Comparison of ENCODE assay signal across 8 cellular contexts in the genomic region with DNA sequence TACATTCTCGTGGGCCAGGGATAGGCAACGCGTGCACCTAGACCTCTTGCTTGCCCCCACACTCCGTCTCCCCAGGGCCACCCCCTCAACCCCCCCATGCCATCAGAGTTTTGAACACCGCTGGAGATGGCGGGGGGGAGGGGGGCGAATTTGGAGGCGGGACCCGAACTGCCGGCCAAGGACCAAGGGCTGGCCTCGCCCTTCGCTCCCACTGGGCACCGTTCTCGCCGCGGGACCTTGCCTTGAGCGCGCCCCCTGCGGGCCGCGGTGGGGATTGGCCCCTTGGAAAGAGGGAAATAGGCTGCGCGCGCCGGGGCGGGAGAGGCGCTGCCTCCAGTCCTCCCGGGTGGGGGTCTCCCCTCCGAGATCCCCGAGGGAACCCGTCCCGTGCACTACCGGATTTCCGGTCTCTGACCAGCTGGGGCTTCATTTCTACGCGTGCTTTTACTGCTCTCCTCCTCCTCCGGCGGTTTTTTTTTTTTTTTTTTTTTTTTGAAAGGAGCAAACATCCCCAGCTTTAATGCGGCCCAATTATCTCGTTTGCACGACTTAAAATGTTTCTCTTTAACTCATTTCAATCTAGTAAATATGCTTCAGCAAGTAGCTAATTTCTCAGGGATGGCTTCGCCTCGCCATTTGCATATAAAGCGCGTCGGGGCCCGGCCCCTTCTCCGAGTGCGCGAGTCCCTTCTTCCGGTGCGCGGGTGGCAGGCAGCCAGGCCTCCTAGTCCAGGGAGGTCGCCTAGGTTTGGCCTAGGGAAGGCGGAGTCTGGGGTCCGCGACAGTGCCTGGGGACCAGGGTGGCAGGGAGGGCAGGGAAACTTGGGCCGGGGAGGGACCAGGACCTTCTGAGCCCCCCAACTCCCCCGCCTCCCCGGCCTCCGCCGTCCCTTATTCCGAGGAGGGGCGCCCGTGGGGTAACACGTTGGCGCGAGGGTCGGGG. TPM values are rescaled to one million over a fixed set of nuclear protein-coding genes. Genes with fewer than 3 reads are reported as not detected.
DNase-seq lines count a peak whose midpoint lies in the region; ATAC-seq, FAIRE-seq and TF ChIP-seq lines count a peak whose summit lies in the region.

No MANE protein-coding gene starts in this region.

- no TSS peak for BruUV-seq in GM12878 (replicated peaks; lab: Mats Ljungman, UMichigan)

- CTCF ChIA-PET in GM12878 (lab: Yijun Ruan, JAX) = interaction anchor here (0.6 to 6.0 kb wide), 5 partner anchors 389 to 1298 kb away, joined by 3 to 84 read pairs (median 3); no protein-coding TSS in a partner anchor

- H3K9me3 ChIP-seq in GM12878 (replicated peaks; ENCODE audit: control insufficient read depth, insufficient read depth, low read length) (no peaks in the 10 kb centered on the region), iPS-18a (ENCODE audit: control insufficient read depth, low read depth, low read length) (no peaks in the 10 kb centered on the region), skeletal muscle tissue (ENCODE audit: control insufficient read depth in 3 of 3, low read length in 3 of 3) (no peaks in the 10 kb centered on the region)

- RAD21 ChIA-PET in GM12878 (lab: Charles Lee; ENCODE audit: unreplicated experiment) = no interaction called here

- H4K20me1 ChIP-seq in GM12878 (ENCODE audit: control insufficient read depth, insufficient read depth) = no peaks in the 10 kb centered on the region

- TF ChIP-seq CTCF in GM12872 (IDR thresholded peaks at IDR 0.05; ENCODE audit: insufficient read depth, low read depth, low read length) (peak; percentile 65), GM12878 (IDR thresholded peaks at IDR 0.05 in 2 of 3, conservative IDR thresholded peaks at IDR 0.05 in 1 of 3; ENCODE audit: control insufficient read depth in 2 of 3, extremely low read depth in 1 of 3, insufficient read depth in 1 of 3, low read depth in 3 of 3, low read length in 3 of 3) (peak; percentile 13 to 45 (median 35); a peak in 4 of 6 replicates)

- TF ChIP-seq RAD21 in GM12878 (IDR thresholded peaks at IDR 0.05; ENCODE audit: insufficient read depth, low read depth, low read length) = no peak

- no peak for TF ChIP-seq POLR2A in GM12878 (IDR thresholded peaks at IDR 0.05; ENCODE audit: low read depth, low read length)

- peak overlapping the region; percentile 52 for H2AFZ ChIP-seq in ACC112 (ENCODE audit: low read length, unreplicated experiment)
- H2AFZ ChIP-seq in GM12878 (ENCODE audit: control insufficient read depth, low read depth, low read length) = no peak overlapping the region

- no peak for ATAC-seq in GM12878
- no peak for ATAC-seq in GM18868 (IDR thresholded peaks at IDR 0.05; ENCODE audit: unreplicated experiment)
- ATAC-seq in HG03571 (IDR thresholded peaks at IDR 0.05; ENCODE audit: unreplicated experiment) = no peak

- intact Hi-C loops in GM12878 (cut with micrococcal nuclease; ENCODE audit: unreplicated experiment) = no loop called here

- H3K27ac ChIP-seq in ACC112 (ENCODE audit: low read depth, low read length) (no peak overlapping the region), GM12878 (ENCODE audit: control insufficient read depth, insufficient read depth) (no peak overlapping the region), iPS-18a (ENCODE audit: low read length) (no peak overlapping the region), skeletal muscle tissue (ENCODE audit: low read depth, low read length) (no peak overlapping the region)

- peak; percentile 56 to 89 for DNase-seq in NCI-H526 (lab: John Stamatoyannopoulos, UW)
- DNase-seq in GM12878 (ENCODE audit: low read depth, low spot score) = no peak

- in situ Hi-C loops in GM12878 (cut with MboI) = no loop called here

- no peaks in the 10 kb centered on the region for H3K79me2 ChIP-seq in ACC112 (ENCODE audit: control insufficient read depth, insufficient read depth, low read length, unreplicated experiment)
- H3K79me2 ChIP-seq in GM12878 (ENCODE audit: control insufficient read depth, insufficient read depth, low read length) = no peaks in the 10 kb centered on the region

- SMC1A ChIA-PET in GM12878 (lab: Charles Lee; ENCODE audit: uncharacterized antibody, unreplicated experiment) = no interaction called here

- H3K27me3 ChIP-seq in ACC112 (ENCODE audit: insufficient read depth, low read length) (peaks cover 77% of the 10 kb centered on the region), GM12878 (replicated peaks in 1 of 2; ENCODE audit: control insufficient read depth in 2 of 2, insufficient read depth in 2 of 2, low read length in 1 of 2) (peaks cover 0 to 4% of the 10 kb centered on the region in 2 experiments; a peak in 3 of 4 replicates), iPS-18a (ENCODE audit: control insufficient read depth, insufficient read depth, low read length) (peaks cover 74% of the 10 kb centered on the region), skeletal muscle tissue (ENCODE audit: control insufficient read depth in 3 of 3, insufficient read depth in 3 of 3, low read length in 3 of 3) (peaks cover 70 to 77% (median 74%) of the 10 kb centered on the region in 3 donors)

- no peak for TF ChIP-seq EP300 in GM12878 (IDR thresholded peaks at IDR 0.05; ENCODE audit: borderline replicate concordance in 1 of 2, control insufficient read depth in 1 of 2, low read depth in 2 of 2, low read length in 2 of 2)

- no peak overlapping the region for H3K4me2 ChIP-seq in GM12878 (ENCODE audit: control insufficient read depth, insufficient read depth)

- H3K36me3 ChIP-seq in ACC112 (ENCODE audit: insufficient read depth, low read length) (no peaks in the 10 kb centered on the region), GM12878 (ENCODE audit: control insufficient read depth in 2 of 2, insufficient read depth in 2 of 2, low read length in 1 of 2) (no peaks in the 10 kb centered on the region), iPS-18a (ENCODE audit: control insufficient read depth, low read depth, low read length) (no peaks in the 10 kb centered on the region), skeletal muscle tissue (ENCODE audit: control insufficient read depth in 3 of 3, insufficient read depth in 3 of 3, low read length in 3 of 3) (no peaks in the 10 kb centered on the region)

- WGBS in GM12878 (ENCODE audit: insufficient coverage, insufficient replicate concordance, low lambda C conversion rate, missing lambda C conversion rate) = 30% methylated on average over 60 of the region's 69 CpGs

- H3K4me1 ChIP-seq in ACC112 (ENCODE audit: control insufficient read depth, insufficient read depth, low read length, unreplicated experiment) = peaks cover 11% of the 10 kb centered on the region
- H3K4me1 ChIP-seq in GM12878 (ENCODE audit: control insufficient read depth, insufficient read depth, low read length) = no peaks in the 10 kb centered on the region
- peaks cover 41% of the 10 kb centered on the region for H3K4me1 ChIP-seq in iPS-18a (ENCODE audit: control insufficient read depth, low read depth, low read length)
- peaks cover 6 to 18% (median 12%) of the 10 kb centered on the region in 3 donors for H3K4me1 ChIP-seq in skeletal muscle tissue (ENCODE audit: control insufficient read depth in 3 of 3, insufficient read depth in 3 of 3, low read length in 3 of 3)

- no peak for FAIRE-seq in GM12878 (lab: Jason Lieb, UNC)

- H3K9ac ChIP-seq in GM12878 (ENCODE audit: control insufficient read depth, insufficient read depth, low read length) (no peak overlapping the region), iPS-18a (ENCODE audit: low read length) (peak overlapping the region; percentile 28), skeletal muscle tissue (ENCODE audit: low read depth in 1 of 3, low read length in 3 of 3) (no peak overlapping the region)

- POLR2A ChIA-PET in GM12878 (lab: Charles Lee) = no interaction called here

- H3K4me3 ChIP-seq in ACC112 (ENCODE audit: low read depth, low read length) (peak overlapping the region; percentile 66), GM12878 (no peak overlapping the region), iPS-18a (ENCODE audit: low read length) (peak overlapping the region; percentile 68), skeletal muscle tissue (ENCODE audit: low read length in 3 of 3) (peak overlapping the region; percentile 15 to 60 (median 41))

TF ChIP-seq in GM12878, 131 proteins besides CTCF, POLR2A, EP300 and RAD21 (continues in another document):
- no peak for TF ChIP-seq SUPT20H (IDR thresholded peaks at IDR 0.05; ENCODE audit: borderline replicate concordance, control insufficient read depth, low read depth, low read length)
- TF ChIP-seq, protein P1, sequence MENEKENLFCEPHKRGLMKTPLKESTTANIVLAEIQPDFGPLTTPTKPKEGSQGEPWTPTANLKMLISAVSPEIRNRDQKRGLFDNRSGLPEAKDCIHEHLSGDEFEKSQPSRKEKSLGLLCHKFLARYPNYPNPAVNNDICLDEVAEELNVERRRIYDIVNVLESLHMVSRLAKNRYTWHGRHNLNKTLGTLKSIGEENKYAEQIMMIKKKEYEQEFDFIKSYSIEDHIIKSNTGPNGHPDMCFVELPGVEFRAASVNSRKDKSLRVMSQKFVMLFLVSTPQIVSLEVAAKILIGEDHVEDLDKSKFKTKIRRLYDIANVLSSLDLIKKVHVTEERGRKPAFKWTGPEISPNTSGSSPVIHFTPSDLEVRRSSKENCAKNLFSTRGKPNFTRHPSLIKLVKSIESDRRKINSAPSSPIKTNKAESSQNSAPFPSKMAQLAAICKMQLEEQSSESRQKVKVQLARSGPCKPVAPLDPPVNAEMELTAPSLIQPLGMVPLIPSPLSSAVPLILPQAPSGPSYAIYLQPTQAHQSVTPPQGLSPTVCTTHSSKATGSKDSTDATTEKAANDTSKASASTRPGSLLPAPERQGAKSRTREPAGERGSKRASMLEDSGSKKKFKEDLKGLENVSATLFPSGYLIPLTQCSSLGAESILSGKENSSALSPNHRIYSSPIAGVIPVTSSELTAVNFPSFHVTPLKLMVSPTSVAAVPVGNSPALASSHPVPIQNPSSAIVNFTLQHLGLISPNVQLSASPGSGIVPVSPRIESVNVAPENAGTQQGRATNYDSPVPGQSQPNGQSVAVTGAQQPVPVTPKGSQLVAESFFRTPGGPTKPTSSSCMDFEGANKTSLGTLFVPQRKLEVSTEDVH (IDR thresholded peaks at IDR 0.05; ENCODE audit: low read depth, partially characterized antibody) = no peak

RNA-seq across cellular contexts. Expression of a gene that starts 10.1 kb away (rescaled TPM):
- total RNA-seq in GM12878 (2013; cell fraction: nucleolus; rRNA removed) = not detected in 2 replicates
- not detected in 2 replicates for total RNA-seq in GM12878 (2014; rRNA removed)
- total RNA-seq in GM12878 (2014; rRNA removed; fragmentation: Illumina TruSeq; extraction: Trizol) = not detected in 2 replicates
- total RNA-seq in GM12878 (2021) = not detected in 2 replicates
- polyA plus RNA-seq in GM12878 (2011; ENCODE audit: low read depth) = not detected
- polyA plus RNA-seq in GM12878 (2011; rRNA removed) = not detected in 2 replicates
- not detected in 2 replicates for polyA plus RNA-seq in GM12878 (2011; cell fraction: cytosol; rRNA removed)
- polyA plus RNA-seq in GM12878 (2011; cell fraction: nucleus; rRNA removed) = not detected in 2 replicates
- polyA plus RNA-seq in GM12878 (2012) = not detected in 2 replicates
- polyA plus RNA-seq in GM12878 (2014; fragmentation: Illumina TruSeq; extraction: Trizol) = not detected in 2 replicates
- polyA plus RNA-seq in GM12878 (2014; fragmentation: Nextera tagmentation; extraction: Ambion mirVana) = not detected
- not detected in 2 replicates for polyA plus RNA-seq in GM12878 (2014; rRNA removed)
- not detected for polyA plus RNA-seq in GM12878 (2016; fragmentation: Nextera tagmentation; extraction: Ambion mirVana)
- polyA minus RNA-seq in GM12878 (2011; rRNA and poly(A)+ RNA removed) = not detected in 2 replicates
- not detected in 2 replicates for polyA minus RNA-seq in GM12878 (2011; cell fraction: cytosol; rRNA and poly(A)+ RNA removed)
- not detected in 2 replicates for polyA minus RNA-seq in GM12878 (2011; cell fraction: nucleus; rRNA and poly(A)+ RNA removed)
- total RNA-seq in skeletal muscle tissue = not detected
